1 cellular context compared by ENCODE assay signal in the genomic region with DNA sequence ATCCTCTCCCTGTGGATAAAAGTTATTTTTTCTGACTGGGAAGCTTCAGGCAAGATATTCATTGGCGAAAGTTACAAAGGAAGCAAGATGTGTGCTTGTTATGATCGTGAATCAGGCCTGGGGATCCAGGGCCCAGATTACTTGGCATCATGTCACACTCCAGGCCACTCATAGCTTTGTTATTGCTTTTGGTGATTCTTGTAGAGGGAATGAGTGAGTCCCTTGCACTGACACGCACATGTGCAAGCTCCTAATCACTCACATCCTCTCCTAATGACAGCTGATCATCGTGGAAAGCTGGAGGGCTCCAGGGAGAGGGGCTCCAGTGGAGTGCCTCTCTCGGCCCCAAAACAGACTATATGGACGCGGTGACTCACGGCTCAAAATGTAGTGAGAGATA.
A peak's percentile ranks its signal among the peaks of the same experiment; 100 is the strongest.
TF ChIP-seq lines count a peak whose summit lies in the region.

No MANE protein-coding gene starts in this region.

TF ChIP-seq in SK-N-SH, 30 proteins besides CTCF, POLR2A, EP300 and RAD21 (continued from another document):
- TF ChIP-seq, protein P1, sequence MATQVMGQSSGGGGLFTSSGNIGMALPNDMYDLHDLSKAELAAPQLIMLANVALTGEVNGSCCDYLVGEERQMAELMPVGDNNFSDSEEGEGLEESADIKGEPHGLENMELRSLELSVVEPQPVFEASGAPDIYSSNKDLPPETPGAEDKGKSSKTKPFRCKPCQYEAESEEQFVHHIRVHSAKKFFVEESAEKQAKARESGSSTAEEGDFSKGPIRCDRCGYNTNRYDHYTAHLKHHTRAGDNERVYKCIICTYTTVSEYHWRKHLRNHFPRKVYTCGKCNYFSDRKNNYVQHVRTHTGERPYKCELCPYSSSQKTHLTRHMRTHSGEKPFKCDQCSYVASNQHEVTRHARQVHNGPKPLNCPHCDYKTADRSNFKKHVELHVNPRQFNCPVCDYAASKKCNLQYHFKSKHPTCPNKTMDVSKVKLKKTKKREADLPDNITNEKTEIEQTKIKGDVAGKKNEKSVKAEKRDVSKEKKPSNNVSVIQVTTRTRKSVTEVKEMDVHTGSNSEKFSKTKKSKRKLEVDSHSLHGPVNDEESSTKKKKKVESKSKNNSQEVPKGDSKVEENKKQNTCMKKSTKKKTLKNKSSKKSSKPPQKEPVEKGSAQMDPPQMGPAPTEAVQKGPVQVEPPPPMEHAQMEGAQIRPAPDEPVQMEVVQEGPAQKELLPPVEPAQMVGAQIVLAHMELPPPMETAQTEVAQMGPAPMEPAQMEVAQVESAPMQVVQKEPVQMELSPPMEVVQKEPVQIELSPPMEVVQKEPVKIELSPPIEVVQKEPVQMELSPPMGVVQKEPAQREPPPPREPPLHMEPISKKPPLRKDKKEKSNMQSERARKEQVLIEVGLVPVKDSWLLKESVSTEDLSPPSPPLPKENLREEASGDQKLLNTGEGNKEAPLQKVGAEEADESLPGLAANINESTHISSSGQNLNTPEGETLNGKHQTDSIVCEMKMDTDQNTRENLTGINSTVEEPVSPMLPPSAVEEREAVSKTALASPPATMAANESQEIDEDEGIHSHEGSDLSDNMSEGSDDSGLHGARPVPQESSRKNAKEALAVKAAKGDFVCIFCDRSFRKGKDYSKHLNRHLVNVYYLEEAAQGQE (IDR thresholded peaks at IDR 0.05; ENCODE audit: low read depth, low read length) = no peak
- no peak for TF ChIP-seq SMC3 (IDR thresholded peaks at IDR 0.05; ENCODE audit: low read depth, low read length)
- 0 out of 2 replicates have a peak, but pooled peaks have one; percentile 5 for TF ChIP-seq NRF1 (IDR thresholded peaks at IDR 0.05; ENCODE audit: low read depth, low read length)
- no peak for TF ChIP-seq YY1 (IDR thresholded peaks at IDR 0.05; ENCODE audit: low read depth)
- TF ChIP-seq POLR2AphosphoS5 (IDR thresholded peaks at IDR 0.05; ENCODE audit: low read depth, low read length) = no peak
- peak; percentile 63; the same call in 1 of the 2 replicates for TF ChIP-seq NFIC (IDR thresholded peaks at IDR 0.05; ENCODE audit: borderline replicate concordance)
- peak; percentile 23 for TF ChIP-seq JUND (IDR thresholded peaks at IDR 0.05)
